ENCODE assay signal across 27 cellular contexts in genomic region chr15:45666119-45666875, GRCh38. TPM values are rescaled to one million over a fixed set of nuclear protein-coding genes. Genes with fewer than 3 reads are reported as not detected.
DNase-seq lines count a peak whose midpoint lies in the region; ATAC-seq, FAIRE-seq and TF ChIP-seq lines count a peak whose summit lies in the region.
"Had no signal": no experiment of that assay in that cellular context is flagged by ENCODE, and none has a peak within 500 bp of the region (broad histone marks: within the 10 kb centered on the region; RNA-seq: fewer than 3 reads in every experiment).

No MANE protein-coding gene starts in this region.

- no peak overlapping the region for H3K56ac ChIP-seq in H1 (replicated peaks; ENCODE audit: insufficient read length, low read depth, low read length)

- no peak overlapping the region for H4K5ac ChIP-seq in H1 (ENCODE audit: insufficient read length, low read depth, low read length)

- peaks cover 18% of the 10 kb centered on the region for H3K4me1 Mint-ChIP-seq in stimulated activated effector memory CD8-positive, alpha-beta T cell treated with anti-CD3 and anti-CD28 coated beads, Interleukin-12 subunit alpha, Interleukin-12 subunit beta, amount 100 ng/mL, for 72 hours
- H3K4me1 Mint-ChIP-seq: WTC11 had no signal

- no peaks in the 10 kb centered on the region for H3K27me3 ChIP-seq in KMS-11 (ENCODE audit: insufficient read depth, low read depth)
- H3K27me3 ChIP-seq in H1 (replicated peaks in 1 of 4; ENCODE audit: control insufficient read depth in 3 of 4, extremely low read depth in 1 of 4, insufficient read depth in 3 of 4, low read length in 3 of 4), result no peaks in the 10 kb centered on the region
- no peaks in the 10 kb centered on the region for H3K27me3 ChIP-seq in esophagus squamous epithelium
- H3K27me3 ChIP-seq: heart left ventricle had no signal

- H4K20me1 ChIP-seq in KMS-11 (ENCODE audit: insufficient read depth), result no peaks in the 10 kb centered on the region
- peaks cover 0 to 2% of the 10 kb centered on the region in 2 experiments for H4K20me1 ChIP-seq in H1 (replicated peaks in 1 of 2; ENCODE audit: control insufficient read depth in 1 of 2, insufficient read depth in 2 of 2, low read length in 2 of 2)

- H3K79me2 ChIP-seq in KMS-11 (ENCODE audit: insufficient read depth, low read depth), result no peaks in the 10 kb centered on the region
- H3K79me2 ChIP-seq in H1 (ENCODE audit: control insufficient read depth in 1 of 2, insufficient read depth in 2 of 2, low read length in 2 of 2), result no peaks in the 10 kb centered on the region

- H3K23me2 ChIP-seq in H1 (ENCODE audit: low read depth, low read length), result no peaks in the 10 kb centered on the region

- 80% methylated on average over 1 of the region's 1 CpG; no CpG with 5 or more reads in 1 of the 2 experiments for WGBS in H1 (ENCODE audit: extremely low coverage in 1 of 2, insufficient coverage in 1 of 2, insufficient read length in 1 of 2, insufficient replicate concordance in 2 of 2, low coverage in 1 of 2, low lambda C conversion rate in 2 of 2, missing lambda C conversion rate in 1 of 2), 2 experiments
- WGBS in esophagus squamous epithelium, 2 donors, result 92 to 95% methylated on average over 1 of the region's 1 CpG

- no peak overlapping the region for H4K8ac ChIP-seq in H1 (ENCODE audit: extremely low read depth, insufficient read depth, low read length)

- no peak for TF ChIP-seq POLR2A in H1 (IDR thresholded peaks at IDR 0.05; ENCODE audit: control extremely low read depth in 1 of 2, low read depth in 2 of 2, low read length in 2 of 2)
- TF ChIP-seq POLR2A in esophagus squamous epithelium (IDR thresholded peaks at IDR 0.05), result no peak

- no peak for FAIRE-seq in H1 (lab: Jason Lieb, UNC)
- FAIRE-seq: endometrium, GM19239, HTR-8/SVneo had no signal

- H3K9ac ChIP-seq in KMS-11 (no peak overlapping the region), H1 (replicated peaks in 1 of 4; ENCODE audit: extremely low read depth in 1 of 4, low read depth in 3 of 4, low read length in 3 of 4) (no peak overlapping the region)

- H4K91ac ChIP-seq in H1 (replicated peaks; ENCODE audit: insufficient read length, low read length), result no peak overlapping the region

- H3K27ac Mint-ChIP-seq in activated naive CD4-positive, alpha-beta T cell treated with anti-CD3 and anti-CD28 coated beads, Interleukin-2, amount 50 U/mL, for 72 hours, result peak overlapping the region; percentile 57 to 79
- H3K27ac Mint-ChIP-seq in stimulated activated effector memory CD8-positive, alpha-beta T cell treated with anti-CD3 and anti-CD28 coated beads, Interleukin-12 subunit alpha, Interleukin-12 subunit beta, amount 100 ng/mL, for 72 hours, result peak overlapping the region; percentile 84
- H3K27ac Mint-ChIP-seq: activated CD4-positive, alpha-beta memory T cell treated with anti-CD3 and anti-CD28 coated beads, Interleukin-2, amount 10 ng/mL, durations not matched to agents 7 days and 5 days; nephron progenitor cell; WTC11 had no signal

- H3K23ac ChIP-seq in H1 (ENCODE audit: insufficient read length), result no peak overlapping the region

- no peaks in the 10 kb centered on the region for H3K9me3 Mint-ChIP-seq in activated naive CD4-positive, alpha-beta T cell treated with anti-CD3 and anti-CD28 coated beads, Interleukin-2, amount 50 U/mL, for 72 hours
- H3K9me3 Mint-ChIP-seq in stimulated activated effector memory CD8-positive, alpha-beta T cell treated with anti-CD3 and anti-CD28 coated beads, Interleukin-12 subunit alpha, Interleukin-12 subunit beta, amount 100 ng/mL, for 72 hours, result no peaks in the 10 kb centered on the region
- H3K9me3 Mint-ChIP-seq: activated CD4-positive, alpha-beta memory T cell treated with anti-CD3 and anti-CD28 coated beads, Interleukin-2, amount 10 ng/mL, durations not matched to agents 7 days and 5 days; nephron progenitor cell had no signal

- H3K27ac ChIP-seq in KMS-11 (no peak overlapping the region), H1 (ENCODE audit: low read depth, low read length) (no peak overlapping the region), esophagus squamous epithelium (no peak overlapping the region)
- H3K27ac ChIP-seq: heart left ventricle, lower lobe of right lung, RWPE1 had no signal

- H2BK12ac ChIP-seq in H1 (ENCODE audit: low read depth, low read length), result no peak overlapping the region

- CTCF ChIA-PET in H1 (lab: Charles Lee; ENCODE audit: partially characterized antibody), result interaction anchor here (1.3 to 9.9 kb wide), 2 partner anchors 11 to 38 kb away, joined by 4 to 103 read pairs; no protein-coding TSS in a partner anchor

- H3K4me2 ChIP-seq in KMS-11 (no peak overlapping the region), H1 (ENCODE audit: insufficient read depth in 1 of 2, low read depth in 2 of 2, low read length in 2 of 2) (no peak overlapping the region)

- H3K18ac ChIP-seq in H1 (ENCODE audit: extremely low read depth, low read length), result no peak overlapping the region

- ATAC-seq in activated naive CD4-positive, alpha-beta T cell treated with anti-CD3 and anti-CD28 coated beads, Interleukin-2, amount 50 U/mL, for 72 hours, result no peak
- no peak for ATAC-seq in stimulated activated effector memory CD8-positive, alpha-beta T cell treated with anti-CD3 and anti-CD28 coated beads, Interleukin-12 subunit alpha, Interleukin-12 subunit beta, amount 100 ng/mL, for 72 hours
- ATAC-seq: heart left ventricle; right cardiac atrium; stimulated activated naive CD8-positive, alpha-beta T cell treated with anti-CD3 and anti-CD28 coated beads, Interleukin-15, Interleukin-2, amounts not matched to agents 100 U/mL and 50 U/mL, for 24 hours; WTC11 had no signal

- no peak overlapping the region for H2BK15ac ChIP-seq in H1 (ENCODE audit: low read length)

- H2BK120ac ChIP-seq in H1 (replicated peaks; ENCODE audit: low read depth, low read length), result no peak overlapping the region

- no peak for TF ChIP-seq RAD21 in H1 (IDR thresholded peaks at IDR 0.05 in 1 of 2, conservative IDR thresholded peaks at IDR 0.05 in 1 of 2; ENCODE audit: low read depth in 2 of 2, low read length in 2 of 2)

- H3K4me3 Mint-ChIP-seq in stimulated activated effector memory CD8-positive, alpha-beta T cell treated with anti-CD3 and anti-CD28 coated beads, Interleukin-12 subunit alpha, Interleukin-12 subunit beta, amount 100 ng/mL, for 72 hours, result no peak overlapping the region
- H3K4me3 Mint-ChIP-seq: activated CD4-positive, alpha-beta memory T cell treated with anti-CD3 and anti-CD28 coated beads, Interleukin-2, amount 10 ng/mL, durations not matched to agents 7 days and 5 days; nephron progenitor cell; WTC11 had no signal

- TF ChIP-seq CTCF in KMS-11 (conservative IDR thresholded peaks at IDR 0.05; ENCODE audit: low read depth, low read length) (0 out of 2 replicates have a peak, but pooled peaks have one; percentile 23), H1 (IDR thresholded peaks at IDR 0.05; ENCODE audit: control extremely low read depth in 1 of 3, insufficient read depth in 1 of 3, low read depth in 1 of 3, low read length in 3 of 3) (no peak), esophagus squamous epithelium (IDR thresholded peaks at IDR 0.05) (peak in 1 of 6 experiments; percentile 26)

- POLR2A ChIA-PET in H1 (lab: Charles Lee; ENCODE audit: partially characterized antibody), result interaction anchor here (0.6 kb wide), 1 partner anchor 18 kb away, joined by 3 read pairs; no protein-coding TSS in a partner anchor

- no peak overlapping the region for H3K14ac ChIP-seq in H1 (ENCODE audit: insufficient read length)

- no peaks in the 10 kb centered on the region for H3K79me1 ChIP-seq in H1 (ENCODE audit: low read depth, low read length)

- 0 out of 4 replicates have a peak, but pooled peaks cover 0 to 2% of the 10 kb centered on the region in 2 experiments for H3K9me3 ChIP-seq in H1 (ENCODE audit: insufficient read depth in 2 of 2, low read depth in 1 of 2, low read length in 1 of 2)
- H3K9me3 ChIP-seq in esophagus squamous epithelium, result no peaks in the 10 kb centered on the region
- H3K9me3 ChIP-seq: heart left ventricle, lower lobe of right lung, thoracic aorta had no signal

- H2BK5ac ChIP-seq in H1 (ENCODE audit: low read depth, low read length), result no peak overlapping the region

- H3K4me3 ChIP-seq in KMS-11 (IDR thresholded peaks at IDR 0.05; ENCODE audit: insufficient read depth, low read depth, low read length), result no peak overlapping the region
- H3K4me3 ChIP-seq in H1 (ENCODE audit: extremely low read depth in 1 of 4, insufficient read depth in 2 of 4, low read depth in 3 of 4, low read length in 4 of 4), result no peak overlapping the region
- H3K4me3 ChIP-seq in esophagus squamous epithelium, result no peak overlapping the region
- H3K4me3 ChIP-seq: heart left ventricle, lower lobe of right lung, thoracic aorta had no signal

- intact Hi-C loops in esophagus squamous epithelium (cut with DNase I), result no loop called here

- no peak overlapping the region for H2BK20ac ChIP-seq in H1 (ENCODE audit: low read length)

- H2AFZ ChIP-seq in KMS-11 (ENCODE audit: low read depth) (no peak overlapping the region), H1 (ENCODE audit: low read length) (no peak overlapping the region)

- H3K36me3 ChIP-seq in KMS-11 (ENCODE audit: insufficient read depth) (no peaks in the 10 kb centered on the region), H1 (ENCODE audit: control insufficient read depth in 2 of 4, insufficient read depth in 4 of 4, low read length in 3 of 4) (no peaks in the 10 kb centered on the region), esophagus squamous epithelium (peaks cover 6 to 91% (median 19%) of the 10 kb centered on the region in 3 donors)

- H3K36me3 Mint-ChIP-seq in activated naive CD4-positive, alpha-beta T cell treated with anti-CD3 and anti-CD28 coated beads, Interleukin-2, amount 50 U/mL, for 72 hours, result peaks cover 6 to 13% of the 10 kb centered on the region in 2 donors
- peaks cover 89% of the 10 kb centered on the region for H3K36me3 Mint-ChIP-seq in stimulated activated effector memory CD8-positive, alpha-beta T cell treated with anti-CD3 and anti-CD28 coated beads, Interleukin-12 subunit alpha, Interleukin-12 subunit beta, amount 100 ng/mL, for 72 hours
- H3K36me3 Mint-ChIP-seq: WTC11 had no signal

- no peak overlapping the region for H2AK5ac ChIP-seq in H1 (ENCODE audit: low read depth, low read length)

- H3K4me1 ChIP-seq in KMS-11 (ENCODE audit: low read depth, poor library complexity, severe bottlenecking) (no peaks in the 10 kb centered on the region), H1 (replicated peaks in 1 of 4; ENCODE audit: control insufficient read depth in 3 of 4, insufficient read depth in 4 of 4, low read length in 3 of 4) (peaks cover 0 to 3% (median 0%) of the 10 kb centered on the region in 4 experiments; a peak in 2 of 7 replicates), esophagus squamous epithelium (peaks cover 0 to 7% (median 0%) of the 10 kb centered on the region in 3 donors)

- peak overlapping the region; percentile 69 for H3K4ac ChIP-seq in H1 (replicated peaks; ENCODE audit: insufficient read length, low read depth, low read length)

- DNase-seq in activated naive CD4-positive, alpha-beta T cell treated with anti-CD3 and anti-CD28 coated beads, Interleukin-2, amount 50 U/mL, for 72 hours (ENCODE audit: low spot score in 2 of 2), result no peak
- no peak for DNase-seq in activated naive CD4-positive, alpha-beta T cell (lab: John Stamatoyannopoulos, UW)
- DNase-seq in H1 (ENCODE audit: low read depth in 1 of 2, low spot score in 2 of 2) (no peak), esophagus squamous epithelium (lab: John Stamatoyannopoulos, UW) (no peak), AG08396 (ENCODE audit: low spot score) (no peak), RPMI8226 (no peak)
- DNase-seq in stimulated activated effector memory CD8-positive, alpha-beta T cell treated with anti-CD3 and anti-CD28 coated beads, Interleukin-12 subunit alpha, Interleukin-12 subunit beta, amount 100 ng/mL, for 72 hours (ENCODE audit: low spot score in 2 of 2), result no peak
- DNase-seq: activated CD4-positive, alpha-beta memory T cell treated with anti-CD3 and anti-CD28 coated beads, Interleukin-2, amount 10 ng/mL, durations not matched to agents 7 days and 5 days; activated naive CD4-positive, alpha-beta T cell treated with Interleukin-2 at 50 U/mL for 16 hours; cortex of kidney; heart left ventricle; Kasumi-1; kidney glomerular epithelial cell; lower lobe of right lung; NCI-H187; NCI-H69; nephron progenitor cell; right cardiac atrium; stimulated activated CD4-positive, alpha-beta T cell treated with anti-CD3 and anti-CD28 coated beads, Interleukin-4, amount 100 ng/mL, for 4 hours; stimulated activated naive CD8-positive, alpha-beta T cell treated with anti-CD3 and anti-CD28 coated beads, Interleukin-15, Interleukin-2, amounts not matched to agents 100 U/mL and 50 U/mL, for 24 hours had no signal

- no peak for TF ChIP-seq EP300 in H1 (IDR thresholded peaks at IDR 0.05; ENCODE audit: borderline replicate concordance in 1 of 2, low read depth in 2 of 2, low read length in 2 of 2)

RNA-seq across cellular contexts. Expression of gene SQOR, which starts 31.5 kb away (rescaled TPM):
- 100 to 1,000 TPM in 1 of 2 donors, 10 to 100 TPM in 1; 98.6 to 114 TPM for total RNA-seq in activated naive CD4-positive, alpha-beta T cell treated with anti-CD3 and anti-CD28 coated beads, Interleukin-2, amount 50 U/mL, for 72 hours
- total RNA-seq in H1 (2021; fragmentation: NEBNext Ultra II Directional; extraction: Animal tissue kit (Norgen Biotek cat#: 25700)), result 0.22 and 0.25 TPM in 2 replicates
- 0.20 and 0.24 TPM in 2 replicates for polyA plus RNA-seq in H1 (2011; rRNA removed)
- 0.17 TPM for polyA plus RNA-seq in H1 (2011; cell fraction: cytosol; rRNA removed)
- polyA plus RNA-seq in H1 (2011; cell fraction: nucleus; rRNA removed), result 0.10 TPM
- polyA plus RNA-seq in H1 (2012, experiment 1 of 2), result 0.27 to 0.47 TPM (median 0.31 TPM) in 3 of 4 replicates, not detected in the other
- polyA plus RNA-seq in H1 (2012, experiment 2 of 2), result not detected
- polyA plus RNA-seq in H1 (2013, experiment 1 of 2), result 0.18 TPM
- polyA plus RNA-seq in H1 (2013, experiment 2 of 2), result 0.24 TPM
- 0.15 TPM in 1 of 2 replicates, not detected in the other for polyA minus RNA-seq in H1 (2011; rRNA and poly(A)+ RNA removed)
- polyA minus RNA-seq in H1 (2011; cell fraction: cytosol; rRNA and poly(A)+ RNA removed), result not detected
- 1.5 TPM for polyA minus RNA-seq in H1 (2011; cell fraction: nucleus; rRNA and poly(A)+ RNA removed)
- total RNA-seq in esophagus squamous epithelium, result 100 to 1,000 TPM in 3 of 4 donors, 10 to 100 TPM in 1; 88.7 to 178 (median 128) TPM

Comparison
In these comparisons a context has a peak if more than half of its experiments do, and no peak if none do; other contexts are left out.
1. RNA of gene SQOR, which starts 31.5 kb away (total RNA-seq): 88.7 to 178 TPM in esophagus squamous epithelium and 98.6 to 114 TPM in activated naive CD4-positive, alpha-beta T cell treated with anti-CD3 and anti-CD28 coated beads, Interleukin-2, amount 50 U/mL, for 72 hours; 0.22 to 0.25 TPM in H1; every median in the first group is over 10 times any median in the second.